ENCODE assay signal across 21 cellular contexts in the genomic region with DNA sequence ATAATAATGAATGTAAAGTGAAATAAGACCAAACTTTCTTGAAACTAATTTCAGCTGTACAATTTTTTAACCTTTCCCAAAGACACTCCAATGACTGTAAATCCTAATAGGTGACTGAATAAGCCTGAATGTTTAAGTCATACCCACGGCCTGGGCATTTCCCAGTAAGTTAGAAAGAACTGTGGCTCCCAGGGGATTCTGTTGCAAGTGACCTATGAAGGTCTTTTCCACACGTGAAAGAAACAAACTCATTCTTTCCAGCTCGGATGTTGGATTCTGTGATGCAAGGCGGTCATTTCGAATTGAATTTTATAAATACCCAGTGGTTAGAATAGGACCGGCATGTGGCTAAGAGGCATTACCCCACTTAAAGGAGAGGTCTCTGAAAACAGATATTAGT.
"Had no signal": no experiment of that assay in that cellular context is flagged by ENCODE, and none has a peak within 500 bp of the region (broad histone marks: within the 10 kb centered on the region; RNA-seq: fewer than 3 reads in every experiment).

No MANE protein-coding gene starts in this region.

- DNase-seq: activated CD4-positive, alpha-beta T cell treated with anti-CD3 and anti-CD28 coated beads, Interleukin-2, amount 50 U/mL, for 1 hour; activated CD8-positive, alpha-beta memory T cell treated with anti-CD3 and anti-CD28 coated beads for 24 hours; activated gamma-delta T cell; caudate nucleus; dorsolateral prefrontal cortex; foreskin melanocyte; hypothalamus; islet precursor cell; left lung; mammary epithelial cell; naive B cell; SK-N-SH; stimulated activated CD4-positive, alpha-beta T cell treated with anti-CD3 and anti-CD28 coated beads, Interleukin-12 subunit alpha, Interleukin-12 subunit beta, amount 100 ng/mL, for 4 hours; stimulated activated CD4-positive, alpha-beta T cell treated with anti-CD3 and anti-CD28 coated beads, Interleukin-1b, Interleukin-23, amount 100 ng/mL, for 48 hours; stimulated activated CD8-positive, alpha-beta memory T cell treated with anti-CD3 and anti-CD28 coated beads, Interleukin-4, amount 100 ng/mL, for 48 hours; stimulated activated naive CD4-positive, alpha-beta T cell; T-helper 1 cell; T-helper 9 cell; tibial artery had no signal

- H3K4me1 ChIP-seq: left lung, tibial artery had no signal

- H3K4me2 ChIP-seq: SK-N-SH had no signal

- H3K27me3 Mint-ChIP-seq: activated naive CD4-positive, alpha-beta T cell treated with anti-CD3 and anti-CD28 coated beads, Interleukin-2, amount 50 U/mL, for 24 hours; brain; naive B cell had no signal

- H3K4me3 Mint-ChIP-seq: activated naive CD4-positive, alpha-beta T cell treated with anti-CD3 and anti-CD28 coated beads, Interleukin-2, amount 50 U/mL, for 24 hours; brain; naive B cell had no signal

- H3K36me3 ChIP-seq: left lung, tibial artery had no signal

- H3K4me1 Mint-ChIP-seq: activated naive CD4-positive, alpha-beta T cell treated with anti-CD3 and anti-CD28 coated beads, Interleukin-2, amount 50 U/mL, for 24 hours; naive B cell had no signal

- H3K27ac ChIP-seq: dorsolateral prefrontal cortex, left lung, tibial artery had no signal

- H3K9ac ChIP-seq: SK-N-SH had no signal

- H3K27me3 ChIP-seq: dorsolateral prefrontal cortex, left lung, tibial artery had no signal

- ATAC-seq: left lung had no signal

- H3K27ac Mint-ChIP-seq: activated naive CD4-positive, alpha-beta T cell treated with anti-CD3 and anti-CD28 coated beads, Interleukin-2, amount 50 U/mL, for 24 hours; naive B cell had no signal

- H3K36me3 Mint-ChIP-seq: activated naive CD4-positive, alpha-beta T cell treated with anti-CD3 and anti-CD28 coated beads, Interleukin-2, amount 50 U/mL, for 24 hours; brain; naive B cell had no signal

- H3K9me3 ChIP-seq: left lung, SK-N-SH, tibial artery had no signal

- H3K4me3 ChIP-seq: dorsolateral prefrontal cortex, left lung, tibial artery had no signal
